In the genomic region with DNA sequence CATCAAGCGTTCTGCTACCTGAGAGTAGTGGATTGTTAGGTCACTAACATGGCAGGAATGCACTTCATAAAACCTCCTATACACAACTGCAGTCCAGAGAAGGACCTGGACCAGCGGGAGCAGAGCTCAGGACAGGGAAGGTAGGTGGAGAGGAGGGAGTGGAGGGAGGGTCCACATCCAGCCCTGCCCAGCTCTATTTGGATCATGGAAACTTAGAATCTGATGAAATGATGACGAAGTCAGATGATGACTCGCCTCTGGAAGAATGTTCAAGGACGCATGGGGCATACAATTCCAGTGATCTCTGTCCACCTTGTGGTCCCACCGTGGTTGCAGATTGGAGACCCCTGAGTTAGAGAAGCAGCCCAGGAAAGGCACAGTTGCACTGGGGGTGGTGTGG, we compare ENCODE assay signal across 22 cellular contexts.
DNase-seq lines count a peak whose midpoint lies in the region; ATAC-seq and TF ChIP-seq lines count a peak whose summit lies in the region.
"Had no signal": no experiment of that assay in that cellular context is flagged by ENCODE, and none has a peak within 500 bp of the region (broad histone marks: within the 10 kb centered on the region; RNA-seq: fewer than 3 reads in every experiment).

No MANE protein-coding gene starts in this region.

- H3K36me3 ChIP-seq in IMR-90 (ENCODE audit: control insufficient read depth, insufficient read depth, low read length) (no peaks in the 10 kb centered on the region), trophoblast cell (ENCODE audit: control insufficient read depth in 1 of 2, insufficient read depth in 2 of 2, low read length in 2 of 2) (no peaks in the 10 kb centered on the region)
- H3K36me3 ChIP-seq: colonic mucosa, HAP-1, MG63, pancreas, tibial artery had no signal

- no peak overlapping the region for H2AFZ ChIP-seq in IMR-90 (replicated peaks; ENCODE audit: low read length, poor library complexity)
- no peak overlapping the region for H2AFZ ChIP-seq in trophoblast cell (ENCODE audit: insufficient read depth, low read length, poor library complexity)

- DNase-seq in Daoy (ENCODE audit: low read depth) = peak; percentile 15
- peak; percentile 12 for DNase-seq in IMR-90
- peak; percentile 21 for DNase-seq in fibroblast of gingiva (ENCODE audit: low read depth)
- DNase-seq in trophoblast cell = peak in 1 of 2 donors; percentile 37
- no peak for DNase-seq in cortex of kidney (lab: John Stamatoyannopoulos, UW)
- no peak for DNase-seq in ecto neural progenitor cell (ENCODE audit: low spot score)
- no peak for DNase-seq in coronary artery (ENCODE audit: low spot score)
- DNase-seq in HT-29 (ENCODE audit: low spot score) = no peak
- DNase-seq: activated CD4-positive, CD25-positive, alpha-beta regulatory T cell treated with anti-CD3 and anti-CD28 coated beads, Interleukin-2, amount 50 U/mL, for 72 hours; activated naive CD4-positive, alpha-beta T cell treated with anti-CD3 and anti-CD28 coated beads, Interleukin-2, amount 50 U/mL, for 16 hours; activated T-cell treated with anti-CD3 and anti-CD28 coated beads, Interleukin-2, amount 50 U/mL, for 72 hours; CD8-positive, alpha-beta T cell; colonic mucosa; hypothalamus; naive B cell; NCI-H1417 treated with DMSO at 0.1 percent for 48 hours; pancreas; stimulated activated naive CD8-positive, alpha-beta T cell treated with anti-CD3 and anti-CD28 coated beads, Interleukin-15, Interleukin-2, amounts not matched to agents 100 U/mL and 50 U/mL, for 24 hours; SW 1271 had no signal

- H3K9me1 ChIP-seq in IMR-90 (ENCODE audit: insufficient read depth, low read length) = no peaks in the 10 kb centered on the region; the same call in 1 of the 2 replicates

- dilution Hi-C loops in IMR-90 (cut with HindIII; ENCODE audit: low sequenced_read_pairs, unreplicated experiment) = no loop called here

- no peaks in the 10 kb centered on the region for H3K9me3 ChIP-seq in IMR-90 (ENCODE audit: control insufficient read depth, insufficient read depth, low read length)
- no peaks in the 10 kb centered on the region for H3K9me3 ChIP-seq in trophoblast cell (ENCODE audit: insufficient read depth, low read depth, low read length)
- H3K9me3 ChIP-seq: colonic mucosa, HAP-1, MG63, pancreas, tibial artery had no signal

- H3K4me2 ChIP-seq in IMR-90 (ENCODE audit: low read depth, low read length) (no peak overlapping the region), trophoblast cell (ENCODE audit: low read length) (no peak overlapping the region)

- TF ChIP-seq CTCF in IMR-90 (conservative IDR thresholded peaks at IDR 0.05; ENCODE audit: low read depth, low read length) = no peak
- no peak for TF ChIP-seq CTCF in coronary artery (IDR thresholded peaks at IDR 0.05)

- no peak overlapping the region for H3K56ac ChIP-seq in IMR-90 (ENCODE audit: extremely low read depth, insufficient read depth, low read length)

- no peak overlapping the region for H4K12ac ChIP-seq in trophoblast cell (ENCODE audit: low read depth, low read length)

- H3K23ac ChIP-seq in IMR-90 (ENCODE audit: low read depth, low read length) = no peak overlapping the region
- H3K23ac ChIP-seq in trophoblast cell (ENCODE audit: low read length) = no peak overlapping the region

- H2BK5ac ChIP-seq in IMR-90 (ENCODE audit: low read depth, low read length, poor library complexity, severe bottlenecking) (no peak overlapping the region), trophoblast cell (ENCODE audit: low read depth, low read length, poor library complexity) (no peak overlapping the region)

- H3K9ac ChIP-seq in IMR-90 (ENCODE audit: low read depth, low read length) (no peak overlapping the region), trophoblast cell (ENCODE audit: low read length) (no peak overlapping the region)

- no peaks in the 10 kb centered on the region for H3K79me1 ChIP-seq in IMR-90 (ENCODE audit: low read depth in 1 of 2, low read length in 2 of 2)
- peaks cover 5% of the 10 kb centered on the region for H3K79me1 ChIP-seq in trophoblast cell (ENCODE audit: low read length)

- H3K18ac ChIP-seq in IMR-90 (ENCODE audit: low read depth, low read length) = no peak overlapping the region
- no peak overlapping the region for H3K18ac ChIP-seq in trophoblast cell (ENCODE audit: low read length)

- no peak for TF ChIP-seq RAD21 in IMR-90 (IDR thresholded peaks at IDR 0.05; ENCODE audit: low read length)

- POLR2A ChIA-PET in IMR-90 (lab: Charles Lee; ENCODE audit: unreplicated experiment) = interaction anchor here (0.6 kb wide), 1 partner anchor 9 kb away, joined by 3 read pairs; no protein-coding TSS in a partner anchor

- H3K4ac ChIP-seq in IMR-90 (ENCODE audit: low read depth, low read length) = no peak overlapping the region
- H3K4ac ChIP-seq in trophoblast cell (ENCODE audit: low read depth, low read length) = no peak overlapping the region

- 100% methylated on average over 1 of the region's 6 CpGs; no CpG with 5 or more reads in 1 of the 2 experiments for WGBS in IMR-90 (ENCODE audit: extremely low coverage in 2 of 2, insufficient read length in 1 of 2), 2 experiments
- WGBS in trophoblast cell (ENCODE audit: extremely low coverage, insufficient coverage, insufficient read length) = no CpG with 5 or more reads among the region's 6 CpGs

- no peak overlapping the region for H3K4me3 ChIP-seq in IMR-90 (ENCODE audit: insufficient read depth, low read depth, low read length)
- peak overlapping the region; percentile 17 for H3K4me3 ChIP-seq in trophoblast cell (ENCODE audit: low read depth, low read length)
- no peak overlapping the region for H3K4me3 ChIP-seq in coronary artery
- H3K4me3 ChIP-seq: colonic mucosa, HAP-1, MG63, pancreas, tibial artery had no signal

- no peak overlapping the region for H2BK12ac ChIP-seq in trophoblast cell (ENCODE audit: low read length)

- no peak overlapping the region for H2BK20ac ChIP-seq in IMR-90 (ENCODE audit: low read depth, low read length)

- no peak for ATAC-seq in IMR-90 (ENCODE audit: low read depth)
- ATAC-seq: activated T-cell treated with anti-CD3 and anti-CD28 coated beads, Interleukin-2, amount 50 U/mL, for 72 hours; CD8-positive, alpha-beta T cell; stimulated activated naive CD8-positive, alpha-beta T cell treated with anti-CD3 and anti-CD28 coated beads, Interleukin-15, Interleukin-2, amounts not matched to agents 100 U/mL and 50 U/mL, for 24 hours had no signal

- in situ Hi-C loops in IMR-90 (cut with MboI; ENCODE audit: low sequenced_read_pairs) = no loop called here

- TF ChIP-seq POLR2A in IMR-90 (IDR thresholded peaks at IDR 0.05; ENCODE audit: low read depth, low read length) = no peak

- no peak overlapping the region for H2AK9ac ChIP-seq in IMR-90 (replicated peaks; ENCODE audit: low read depth, low read length, poor library complexity)

- H2BK120ac ChIP-seq in IMR-90 (ENCODE audit: low read depth, low read length) (no peak overlapping the region), trophoblast cell (ENCODE audit: insufficient read depth, low read length, poor library complexity) (no peak overlapping the region)

- intact Hi-C loops in IMR-90 (cut with micrococcal nuclease) = loop anchor here (1.0 kb wide), 1 partner anchor 1354 kb away; no protein-coding TSS in a partner anchor

- no peak overlapping the region for H3K14ac ChIP-seq in IMR-90 (replicated peaks; ENCODE audit: low read depth, low read length)
- H3K14ac ChIP-seq in trophoblast cell (ENCODE audit: low read length) = no peak overlapping the region

- H2BK15ac ChIP-seq in IMR-90 (ENCODE audit: low read depth, low read length) = no peak overlapping the region

- H3K4me1 ChIP-seq in IMR-90 (ENCODE audit: control insufficient read depth, insufficient read depth, low read length) (no peaks in the 10 kb centered on the region), trophoblast cell (ENCODE audit: control insufficient read depth in 1 of 2, insufficient read depth in 2 of 2, low read length in 2 of 2) (peaks cover 3 to 10% of the 10 kb centered on the region in 2 experiments)
- H3K4me1 ChIP-seq: HAP-1, pancreas, tibial artery had no signal

- H4K20me1 ChIP-seq in IMR-90 (ENCODE audit: insufficient read depth, low read length) = no peaks in the 10 kb centered on the region

- H3K79me2 ChIP-seq in trophoblast cell (ENCODE audit: control insufficient read depth, insufficient read depth, low read length, poor library complexity) = no peaks in the 10 kb centered on the region

- CTCF ChIA-PET in IMR-90 (lab: Yijun Ruan, JAX) = interaction anchor here (0.8 to 1.6 kb wide), 6 partner anchors 10 to 1472 kb away, joined by 3 to 5 read pairs (median 4); no protein-coding TSS in a partner anchor

- H3K27ac ChIP-seq in IMR-90 (ENCODE audit: insufficient read depth, low read length) (no peak overlapping the region), trophoblast cell (ENCODE audit: low read depth, low read length) (no peak overlapping the region), coronary artery (no peak overlapping the region)
- H3K27ac ChIP-seq: colonic mucosa, pancreas, tibial artery had no signal

- H3K27me3 ChIP-seq in IMR-90 (ENCODE audit: control insufficient read depth, insufficient read depth, low read length) (peaks cover 15% of the 10 kb centered on the region; the same call in 1 of the 2 replicates), trophoblast cell (ENCODE audit: insufficient read depth, low read length) (no peaks in the 10 kb centered on the region)
- H3K27me3 ChIP-seq: colonic mucosa, MG63, pancreas, tibial artery had no signal

- H2AK5ac ChIP-seq in IMR-90 (ENCODE audit: low read depth, low read length) (no peak overlapping the region), trophoblast cell (ENCODE audit: low read length) (no peak overlapping the region)

- H4K91ac ChIP-seq in IMR-90 (ENCODE audit: insufficient read depth, low read depth, low read length) = no peak overlapping the region
- no peak overlapping the region for H4K91ac ChIP-seq in trophoblast cell (ENCODE audit: low read depth, low read length)

- H4K5ac ChIP-seq in IMR-90 (ENCODE audit: low read depth, low read length) = no peak overlapping the region

- H4K8ac ChIP-seq in IMR-90 (ENCODE audit: low read depth in 2 of 2, low read length in 2 of 2) (no peak overlapping the region), trophoblast cell (ENCODE audit: low read depth, low read length) (no peak overlapping the region)

- BruUV-seq in IMR-90 (replicated peaks; lab: Mats Ljungman, UMichigan) = no TSS peak

TF ChIP-seq in IMR-90, 13 proteins besides CTCF, POLR2A, EP300 and RAD21 (continues in another document):
- TF ChIP-seq MAFK (IDR thresholded peaks at IDR 0.05; ENCODE audit: low read depth, low read length) = no peak
- no peak for TF ChIP-seq NFE2L2 (IDR thresholded peaks at IDR 0.05; ENCODE audit: low read depth, low read length)
- TF ChIP-seq SMC3 (IDR thresholded peaks at IDR 0.05; ENCODE audit: low read depth, low read length) = no peak
- TF ChIP-seq CEBPB (IDR thresholded peaks at IDR 0.05; ENCODE audit: low read depth, low read length) = no peak
- TF ChIP-seq RCOR1 (IDR thresholded peaks at IDR 0.05; ENCODE audit: insufficient replicate concordance, low read length) = no peak
- no peak for TF ChIP-seq MAZ (IDR thresholded peaks at IDR 0.05; ENCODE audit: borderline replicate concordance, low read depth, low read length)

Comparison
In these comparisons a context has a peak if more than half of its experiments do, and no peak if none do; other contexts are left out.
1. DNase-seq: peak in Daoy (single experiment), IMR-90 (single experiment) and fibroblast of gingiva (single experiment); none in cortex of kidney (single experiment), ecto neural progenitor cell (single experiment), coronary artery (single experiment) and HT-29 (single experiment).